ENCODE assay signal across 8 cellular contexts in the genomic region with DNA sequence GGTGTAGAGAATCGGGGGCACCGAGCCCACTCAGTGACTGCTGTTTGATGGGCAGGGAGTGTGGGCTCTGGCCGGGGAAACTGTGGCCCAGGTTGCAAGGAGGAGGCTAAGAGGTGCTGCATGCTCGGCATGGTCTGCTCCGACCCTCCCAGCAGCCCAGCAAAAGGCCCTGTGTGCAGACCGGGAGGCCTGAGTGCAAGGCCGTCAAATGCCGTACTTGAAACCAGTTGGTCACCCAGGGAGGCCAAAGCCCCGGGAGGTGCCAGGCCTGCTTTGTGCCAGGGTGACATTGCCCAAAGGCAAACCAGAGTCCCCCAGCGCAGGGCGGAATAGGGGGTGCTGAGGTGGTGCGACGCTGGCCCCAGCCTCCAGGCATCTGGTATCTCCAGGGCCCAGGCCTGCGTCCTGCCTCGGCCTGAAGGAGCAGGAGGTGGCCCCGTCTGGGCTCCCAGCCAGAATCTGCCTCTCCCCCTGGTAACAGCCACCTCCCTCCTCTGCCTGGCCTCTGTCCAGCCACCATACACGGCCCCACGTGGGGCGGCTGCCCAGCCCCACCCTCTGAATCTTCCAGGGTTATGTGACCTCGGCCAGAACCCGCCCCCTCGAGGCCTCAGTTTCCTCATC. TPM values are rescaled to one million over a fixed set of nuclear protein-coding genes. Genes with fewer than 3 reads are reported as not detected.
DNase-seq lines count a peak whose midpoint lies in the region; ATAC-seq lines count a peak whose summit lies in the region.

No MANE protein-coding gene starts in this region.

- H2BK12ac ChIP-seq in neuronal stem cell (ENCODE audit: low read length), result peak overlapping the region; percentile 97

- peak overlapping the region; percentile 72 for H3K27ac ChIP-seq in neuronal stem cell (replicated peaks; ENCODE audit: low read length)

- peak overlapping the region; percentile 11 for H4K91ac ChIP-seq in neuronal stem cell (ENCODE audit: low read depth, low read length, poor library complexity)

- H3K79me1 ChIP-seq in neuronal stem cell (ENCODE audit: low read depth, low read length), result peaks cover 12% of the 10 kb centered on the region

- H3K4me2 ChIP-seq in neuronal stem cell (ENCODE audit: insufficient read depth, low read length, poor library complexity, severe bottlenecking), result no peak overlapping the region

- peaks cover 12 to 26% of the 10 kb centered on the region in 2 donors for H3K4me1 ChIP-seq in neuronal stem cell (ENCODE audit: control insufficient read depth in 2 of 2, insufficient read depth in 1 of 2, low read depth in 1 of 2, low read length in 2 of 2)

- no peak overlapping the region for H3K14ac ChIP-seq in neuronal stem cell (ENCODE audit: low read length)

- H3K18ac ChIP-seq in neuronal stem cell (ENCODE audit: low read length), result peak overlapping the region; percentile 93

- H3K27me3 ChIP-seq in neuronal stem cell (ENCODE audit: control insufficient read depth in 3 of 3, insufficient read depth in 3 of 3, low read depth in 1 of 3, low read length in 3 of 3), result no peaks in the 10 kb centered on the region

- no peak overlapping the region for H4K8ac ChIP-seq in neuronal stem cell (ENCODE audit: low read depth, low read length)

- peak overlapping the region; percentile 87 for H2BK5ac ChIP-seq in neuronal stem cell (ENCODE audit: low read length)

- no peak overlapping the region for H3K4me3 ChIP-seq in neuronal stem cell (ENCODE audit: low read length in 2 of 2)

- no peaks in the 10 kb centered on the region for H3K9me3 ChIP-seq in neuronal stem cell (replicated peaks in 1 of 2; ENCODE audit: control insufficient read depth in 2 of 2, insufficient read depth in 1 of 2, low read depth in 1 of 2, low read length in 2 of 2)

- H3K4ac ChIP-seq in neuronal stem cell (ENCODE audit: low read length), result no peak overlapping the region

- H3K9ac ChIP-seq in neuronal stem cell (ENCODE audit: low read depth, low read length, poor library complexity), result peak overlapping the region; percentile 66

- peaks cover 22 to 32% of the 10 kb centered on the region in 2 donors for H3K36me3 ChIP-seq in neuronal stem cell (replicated peaks in 1 of 2; ENCODE audit: control insufficient read depth in 2 of 2, insufficient read depth in 2 of 2, low read length in 2 of 2)

- H2AFZ ChIP-seq in neuronal stem cell (ENCODE audit: low read length), result no peak overlapping the region

- DNase-seq in HT-29 (ENCODE audit: low spot score) (peak; percentile 83), RPMI7951 (ENCODE audit: low read depth) (peak; percentile 88), fibroblast of gingiva (ENCODE audit: low read depth) (peak; percentile 71), neuronal stem cell (ENCODE audit: low spot score) (no peak), MV-4-11 (lab: John Stamatoyannopoulos, UW) (no peak), T-helper 2 cell (no peak)
- no peak for DNase-seq in stimulated activated CD4-positive, alpha-beta T cell treated with anti-CD3 and anti-CD28 coated beads, Interleukin-2, amount 100 ng/mL, for 24 hours

- H2BK15ac ChIP-seq in neuronal stem cell (ENCODE audit: low read length), result peak overlapping the region; percentile 52

- WGBS in neuronal stem cell (ENCODE audit: extremely low coverage in 2 of 2, insufficient read length in 2 of 2, insufficient replicate concordance in 1 of 2), 2 donors, result no CpG with 5 or more reads among the region's 22 CpGs

- H2AK5ac ChIP-seq in neuronal stem cell (ENCODE audit: low read depth, low read length), result peak overlapping the region; percentile 88

- peak overlapping the region; percentile 34 for H3K23ac ChIP-seq in neuronal stem cell (ENCODE audit: low read depth, low read length, poor library complexity)

- no peak for ATAC-seq in HG03039 (IDR thresholded peaks at IDR 0.05; ENCODE audit: unreplicated experiment)

- no peak overlapping the region for H2BK120ac ChIP-seq in neuronal stem cell (ENCODE audit: low read depth, low read length)

RNA-seq across cellular contexts. Expression of a gene that starts 4.0 kb away (rescaled TPM):
- 26.4 and 37.7 TPM in 2 replicates for total RNA-seq in HT-29 (2014; rRNA removed; shearing (Covaris generic))
- 11.3 and 11.7 TPM in 2 replicates for total RNA-seq in RPMI7951 (2014; rRNA removed; shearing (Covaris generic))
- polyA plus RNA-seq in neuronal stem cell (2013, experiment 1 of 2), result 52.3 TPM
- 51.8 TPM for polyA plus RNA-seq in neuronal stem cell (2013, experiment 2 of 2)

RNA-seq across cellular contexts. Expression of a gene that starts 16.7 kb away (rescaled TPM):
- 58.9 and 74.6 TPM in 2 replicates for total RNA-seq in HT-29 (2014; rRNA removed; shearing (Covaris generic))
- total RNA-seq in RPMI7951 (2014; rRNA removed; shearing (Covaris generic)), result 56.0 and 69.6 TPM in 2 replicates
- polyA plus RNA-seq in neuronal stem cell (2013, experiment 1 of 2), result 0.79 TPM
- polyA plus RNA-seq in neuronal stem cell (2013, experiment 2 of 2), result 0.73 TPM

RNA-seq across cellular contexts. Expression of a gene that starts 36.1 kb away (rescaled TPM):
- 42.3 and 54.3 TPM in 2 replicates for total RNA-seq in HT-29 (2014; rRNA removed; shearing (Covaris generic))
- 18.6 and 23.5 TPM in 2 replicates for total RNA-seq in RPMI7951 (2014; rRNA removed; shearing (Covaris generic))
- polyA plus RNA-seq in neuronal stem cell (2013, experiment 1 of 2), result 21.4 TPM
- 20.5 TPM for polyA plus RNA-seq in neuronal stem cell (2013, experiment 2 of 2)

RNA-seq across cellular contexts. Expression of a gene that starts 46.9 kb away (rescaled TPM):
- total RNA-seq in HT-29 (2014; rRNA removed; shearing (Covaris generic)), result 1.2 and 2.7 TPM in 2 replicates
- total RNA-seq in RPMI7951 (2014; rRNA removed; shearing (Covaris generic)), result 1.7 and 3.6 TPM in 2 replicates
- polyA plus RNA-seq in neuronal stem cell (2013, experiment 1 of 2), result 3.4 TPM
- 4.3 TPM for polyA plus RNA-seq in neuronal stem cell (2013, experiment 2 of 2)

RNA-seq across cellular contexts. Expression of a gene that starts 59.4 kb away (rescaled TPM):
- 8.6 and 13.8 TPM in 2 replicates for total RNA-seq in HT-29 (2014; rRNA removed; shearing (Covaris generic))
- total RNA-seq in RPMI7951 (2014; rRNA removed; shearing (Covaris generic)), result 2.1 and 2.6 TPM in 2 replicates
- 3.8 TPM for polyA plus RNA-seq in neuronal stem cell (2013, experiment 1 of 2)
- polyA plus RNA-seq in neuronal stem cell (2013, experiment 2 of 2), result 4.1 TPM

Comparison
In these comparisons a context has a peak if more than half of its experiments do, and no peak if none do; other contexts are left out.
1. DNase-seq: peak in HT-29 (single experiment), RPMI7951 (single experiment) and fibroblast of gingiva (single experiment); none in neuronal stem cell (single experiment), MV-4-11 (single experiment), stimulated activated CD4-positive, alpha-beta T cell treated with anti-CD3 and anti-CD28 coated beads, Interleukin-2, amount 100 ng/mL, for 24 hours (0 of 2) and T-helper 2 cell (0 of 5).